ENCODE assay signal across 8 cellular contexts in genomic region chr6:126657556-126658129, GRCh38.
DNase-seq lines count a peak whose midpoint lies in the region; ATAC-seq and TF ChIP-seq lines count a peak whose summit lies in the region.

No MANE protein-coding gene starts in this region.

- H3K27me3 ChIP-seq in left ventricle myocardium inferior (ENCODE audit: low read depth) (no peaks in the 10 kb centered on the region), uterus (no peaks in the 10 kb centered on the region)

- no peak for TF ChIP-seq POLR2A in uterus (IDR thresholded peaks at IDR 0.05)

- no peaks in the 10 kb centered on the region for H3K4me1 ChIP-seq in left ventricle myocardium inferior
- no peaks in the 10 kb centered on the region for H3K4me1 ChIP-seq in uterus

- H3K36me3 ChIP-seq in left ventricle myocardium inferior = no peaks in the 10 kb centered on the region
- no peaks in the 10 kb centered on the region for H3K36me3 ChIP-seq in uterus

- H3K9me3 ChIP-seq in left ventricle myocardium inferior (replicated peaks) = peaks cover 14% of the 10 kb centered on the region
- H3K9me3 ChIP-seq in uterus = no peaks in the 10 kb centered on the region

- H3K27ac ChIP-seq in left ventricle myocardium inferior (replicated peaks) (no peak overlapping the region), uterus (no peak overlapping the region)

- ATAC-seq in Right ventricle myocardium inferior = no peak
- ATAC-seq in effector memory CD8-positive, alpha-beta T cell (replicated peaks) = no peak

- peaks cover 1 to 8% of the 10 kb centered on the region in 2 donors for H3K9me3 Mint-ChIP-seq in effector memory CD8-positive, alpha-beta T cell

- no peaks in the 10 kb centered on the region for H3K27me3 Mint-ChIP-seq in effector memory CD8-positive, alpha-beta T cell

- no peaks in the 10 kb centered on the region for H3K4me1 Mint-ChIP-seq in effector memory CD8-positive, alpha-beta T cell (ENCODE audit: low read depth in 2 of 2)

- DNase-seq in left ventricle myocardium inferior (no peak), Right ventricle myocardium inferior (ENCODE audit: missing footprints) (no peak), OCI-M1 (lab: John Stamatoyannopoulos, UW) (peak; percentile 77), fibroblast of peridontal ligament (ENCODE audit: extremely low read depth) (peak; percentile 79), uterus (no peak), anterior cingulate cortex (lab: John Stamatoyannopoulos, UW) (no peak), occipital lobe (lab: John Stamatoyannopoulos, UW) (no peak)
- no peak for DNase-seq in effector memory CD8-positive, alpha-beta T cell

- H3K4me3 ChIP-seq in left ventricle myocardium inferior (no peak overlapping the region), uterus (no peak overlapping the region)

- peak; percentile 46 for TF ChIP-seq CTCF in left ventricle myocardium inferior (IDR thresholded peaks at IDR 0.05; ENCODE audit: borderline replicate concordance)
- TF ChIP-seq CTCF in uterus (IDR thresholded peaks at IDR 0.05) = peak in 3 of 4 experiments; percentile 28 to 43 (median 30)

- no peak overlapping the region for H3K27ac Mint-ChIP-seq in effector memory CD8-positive, alpha-beta T cell

- H3K36me3 Mint-ChIP-seq in effector memory CD8-positive, alpha-beta T cell (ENCODE audit: insufficient read depth) = no peaks in the 10 kb centered on the region

- no peak overlapping the region for H3K4me3 Mint-ChIP-seq in effector memory CD8-positive, alpha-beta T cell

- intact Hi-C loops in left ventricle myocardium inferior (cut with micrococcal nuclease) = no loop called here
- intact Hi-C loops in Right ventricle myocardium inferior (cut with DNase I) = no loop called here
- intact Hi-C loops in uterus (cut with DNase I; ENCODE audit: low total_unique reads) = no loop called here

Comparison
In these comparisons a context has a peak if more than half of its experiments do, and no peak if none do; other contexts are left out.
1. DNase-seq: peak in OCI-M1 (single experiment) and fibroblast of peridontal ligament (single experiment); none in left ventricle myocardium inferior (single experiment), Right ventricle myocardium inferior (single experiment), uterus (0 of 2), anterior cingulate cortex (0 of 58), occipital lobe (single experiment) and effector memory CD8-positive, alpha-beta T cell (0 of 3).